Comparison of ENCODE assay signal across 9 cellular contexts in the genomic region with DNA sequence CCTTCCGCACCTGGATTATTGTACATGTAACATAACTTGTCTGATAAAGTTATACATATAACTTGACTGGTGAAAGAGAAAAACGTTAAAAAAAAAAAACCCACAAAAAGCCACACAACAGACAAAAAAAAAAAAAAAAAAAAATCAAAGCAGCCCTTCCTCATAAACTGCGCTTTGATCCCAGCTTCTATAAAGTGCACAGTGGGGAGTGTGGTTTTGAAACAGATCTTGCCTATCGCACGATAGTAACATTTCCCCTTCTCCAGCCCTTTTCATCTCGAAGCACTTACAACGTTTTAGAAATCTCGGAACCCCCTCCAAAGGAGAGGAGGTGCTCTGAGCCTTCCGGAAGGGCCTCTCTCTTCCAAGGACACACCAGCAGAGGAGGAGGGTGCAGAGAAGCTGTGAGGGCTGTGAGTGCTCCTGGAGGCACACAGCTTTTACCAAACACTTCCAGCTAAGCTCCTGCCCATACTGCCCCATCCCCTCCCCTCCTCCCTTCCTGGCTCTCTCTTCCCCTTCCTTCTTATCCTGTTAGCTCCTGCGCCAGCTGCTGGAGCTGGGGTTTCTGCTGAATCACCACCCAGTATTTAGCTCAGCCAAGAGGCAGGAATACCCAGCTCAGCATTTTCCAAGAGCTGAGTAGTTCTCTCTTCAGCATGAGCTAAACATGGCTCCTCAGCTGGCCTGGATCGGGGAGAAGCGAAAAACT. TPM values are rescaled to one million over a fixed set of nuclear protein-coding genes. Genes with fewer than 3 reads are reported as not detected.
DNase-seq lines count a peak whose midpoint lies in the region; ATAC-seq and FAIRE-seq lines count a peak whose summit lies in the region.
"Had no signal": no experiment of that assay in that cellular context is flagged by ENCODE, and none has a peak within 500 bp of the region (broad histone marks: within the 10 kb centered on the region; RNA-seq: fewer than 3 reads in every experiment).

No MANE protein-coding gene starts in this region.

- no peak overlapping the region for H3K4me3 Mint-ChIP-seq in immature natural killer cell

- ATAC-seq in GM21786 (IDR thresholded peaks at IDR 0.05; ENCODE audit: unreplicated experiment) (no peak), HG03039 (IDR thresholded peaks at IDR 0.05; ENCODE audit: unreplicated experiment) (no peak)

- H3K9me3 Mint-ChIP-seq in immature natural killer cell = peaks cover 0 to 2% (median 0%) of the 10 kb centered on the region in 6 donors

- H3K27me3 Mint-ChIP-seq in immature natural killer cell (ENCODE audit: low read depth in 3 of 3) = peaks cover 0 to 14% (median 10%) of the 10 kb centered on the region in 3 donors

- H3K4me1 Mint-ChIP-seq in immature natural killer cell = no peaks in the 10 kb centered on the region

- FAIRE-seq in urothelium cell line (lab: Jason Lieb, UNC) = no peak

- DNase-seq in Caki2 (ENCODE audit: low read depth) (peak; percentile 23), NCI-H510A (lab: John Stamatoyannopoulos, UW) (peak; percentile 26), epidermal melanocyte (ENCODE audit: insufficient read length, low spot score) (peak; percentile 75), midbrain (lab: John Stamatoyannopoulos, UW) (peak; percentile 58), urothelium cell line (ENCODE audit: low spot score) (peak; percentile 72), immature natural killer cell (no peak)

- in situ Hi-C loops in Caki2 (cut with HindIII; ENCODE audit: low pct_unique_long_range_greater_than_20kb, low sequenced_read_pairs) = no loop called here

- no peaks in the 10 kb centered on the region for H3K36me3 Mint-ChIP-seq in immature natural killer cell

- no peak overlapping the region for H3K27ac Mint-ChIP-seq in immature natural killer cell

RNA-seq across cellular contexts. Expression of a gene that starts 28.4 kb away (rescaled TPM):
- total RNA-seq in Caki2 (2014; rRNA removed; shearing (Covaris generic); ENCODE audit: low replicate concordance) = not detected in 2 replicates
- polyA plus RNA-seq in immature natural killer cell = under 1 TPM in 1 of 3 donors, not detected in 2; 0.45 TPM

RNA-seq across cellular contexts. Expression of a gene that starts 36.0 kb away (rescaled TPM):
- not detected in 2 replicates for total RNA-seq in Caki2 (2014; rRNA removed; shearing (Covaris generic); ENCODE audit: low replicate concordance)
- polyA plus RNA-seq in immature natural killer cell = not detected

RNA-seq across cellular contexts. Expression of a gene that starts 50.2 kb away (rescaled TPM):
- total RNA-seq in Caki2 (2014; rRNA removed; shearing (Covaris generic); ENCODE audit: low replicate concordance) = not detected in 2 replicates
- not detected for polyA plus RNA-seq in immature natural killer cell
- total RNA-seq: mononuclear cell had no signal

RNA-seq across cellular contexts. Expression of a gene that starts 59.7 kb away (rescaled TPM):
- 35.2 and 57.1 TPM in 2 replicates for total RNA-seq in Caki2 (2014; rRNA removed; shearing (Covaris generic); ENCODE audit: low replicate concordance)
- 100 to 1,000 TPM in 2 of 3 donors, 10 to 100 TPM in 1; 85.2 to 184 (median 135) TPM for polyA plus RNA-seq in immature natural killer cell

Comparison
In these comparisons a context has a peak if more than half of its experiments do, and no peak if none do; other contexts are left out.
1. DNase-seq: peak in Caki2 (single experiment), NCI-H510A (single experiment), epidermal melanocyte (single experiment), midbrain (single experiment) and urothelium cell line (single experiment); none in immature natural killer cell (0 of 3).